Comparison of ENCODE assay signal across 9 cellular contexts in genomic region chr1:204565617-204566582, GRCh38. TPM values are rescaled to one million over a fixed set of nuclear protein-coding genes. Genes with fewer than 3 reads are reported as not detected.
DNase-seq lines count a peak whose midpoint lies in the region; ATAC-seq and TF ChIP-seq lines count a peak whose summit lies in the region.
"Had no signal": no experiment of that assay in that cellular context is flagged by ENCODE, and none has a peak within 500 bp of the region (broad histone marks: within the 10 kb centered on the region; RNA-seq: fewer than 3 reads in every experiment).

No MANE protein-coding gene starts in this region.

- H3K36me3 Mint-ChIP-seq in activated naive CD4-positive, alpha-beta T cell treated with anti-CD3 and anti-CD28 coated beads, Interleukin-2, amount 50 U/mL, for 24 hours = peaks cover 14% of the 10 kb centered on the region
- H3K36me3 Mint-ChIP-seq in glutamatergic neuron (ENCODE audit: unreplicated experiment) = no peaks in the 10 kb centered on the region

- H3K27ac Mint-ChIP-seq in activated naive CD4-positive, alpha-beta T cell treated with anti-CD3 and anti-CD28 coated beads, Interleukin-2, amount 50 U/mL, for 24 hours = peak overlapping the region; percentile 47
- no peak overlapping the region for H3K27ac Mint-ChIP-seq in glutamatergic neuron (ENCODE audit: unreplicated experiment)

- peak; percentile 68 for TF ChIP-seq CTCF in AG09309 (IDR thresholded peaks at IDR 0.05; ENCODE audit: control insufficient read depth, insufficient read depth, low read depth, low read length, missing control alignments)
- peak; percentile 53 for TF ChIP-seq CTCF in NB4 (IDR thresholded peaks at IDR 0.05; ENCODE audit: low read depth, low read length)
- TF ChIP-seq CTCF in glutamatergic neuron (IDR thresholded peaks at IDR 0.05; ENCODE audit: partially characterized antibody, unreplicated experiment) = peak; percentile 83

- peaks cover 49% of the 10 kb centered on the region for H3K4me1 Mint-ChIP-seq in activated naive CD4-positive, alpha-beta T cell treated with anti-CD3 and anti-CD28 coated beads, Interleukin-2, amount 50 U/mL, for 24 hours
- H3K4me1 Mint-ChIP-seq in glutamatergic neuron (ENCODE audit: low read depth, unreplicated experiment) = peaks cover 28% of the 10 kb centered on the region

- H3K27ac ChIP-seq in SJSA1 = peak overlapping the region; percentile 26
- H3K27ac ChIP-seq: tibial artery had no signal

- ATAC-seq in GM18909 (IDR thresholded peaks at IDR 0.05; ENCODE audit: poor library complexity, unreplicated experiment) = peak; percentile 65
- ATAC-seq in HG02970 (IDR thresholded peaks at IDR 0.05; ENCODE audit: low FRiP score, unreplicated experiment) = no peak

- no peaks in the 10 kb centered on the region for H3K27me3 ChIP-seq in SJSA1 (replicated peaks)
- H3K27me3 ChIP-seq: tibial artery had no signal

- no peaks in the 10 kb centered on the region for H3K27me3 Mint-ChIP-seq in activated naive CD4-positive, alpha-beta T cell treated with anti-CD3 and anti-CD28 coated beads, Interleukin-2, amount 50 U/mL, for 24 hours
- H3K27me3 Mint-ChIP-seq in glutamatergic neuron (ENCODE audit: unreplicated experiment) = no peaks in the 10 kb centered on the region

- TF ChIP-seq POLR2A in NB4 (IDR thresholded peaks at IDR 0.05; ENCODE audit: extremely low read depth, insufficient read length) = no peak

- no peaks in the 10 kb centered on the region for H3K9me3 ChIP-seq in SJSA1 (replicated peaks)
- H3K9me3 ChIP-seq: tibial artery had no signal

- H3K4me3 ChIP-seq in AG09309 (ENCODE audit: control insufficient read depth, low read depth, low read length) (no peak overlapping the region), NB4 (ENCODE audit: low read depth, low read length) (no peak overlapping the region), SJSA1 (no peak overlapping the region)
- H3K4me3 ChIP-seq: tibial artery had no signal

- peaks cover 8% of the 10 kb centered on the region for H3K4me1 ChIP-seq in SJSA1 (replicated peaks)

- no peaks in the 10 kb centered on the region for H3K9me3 Mint-ChIP-seq in activated naive CD4-positive, alpha-beta T cell treated with anti-CD3 and anti-CD28 coated beads, Interleukin-2, amount 50 U/mL, for 24 hours
- peaks cover 3% of the 10 kb centered on the region for H3K9me3 Mint-ChIP-seq in glutamatergic neuron (ENCODE audit: unreplicated experiment)

- DNase-seq in AG09309 (ENCODE audit: low read depth) (peak; percentile 54), NB4 (ENCODE audit: low read depth) (peak; percentile 75), SJSA1 (ENCODE audit: low read depth in 1 of 2, low spot score in 2 of 2) (peak; percentile 65 to 78), glutamatergic neuron (peak; percentile 46), pulmonary artery endothelial cell (ENCODE audit: low read depth, low spot score) (peak; percentile 32)

- no peak overlapping the region for H3K4me3 Mint-ChIP-seq in activated naive CD4-positive, alpha-beta T cell treated with anti-CD3 and anti-CD28 coated beads, Interleukin-2, amount 50 U/mL, for 24 hours
- no peak overlapping the region for H3K4me3 Mint-ChIP-seq in glutamatergic neuron (ENCODE audit: unreplicated experiment)

- 0 out of 2 replicates have a peak, but pooled peaks cover 5% of the 10 kb centered on the region for H3K36me3 ChIP-seq in SJSA1

RNA-seq across cellular contexts. Expression of gene MDM4, which starts 49.7 kb away (rescaled TPM):
- 13.2 and 21.4 TPM in 2 replicates for total RNA-seq in SJSA1 (2014; rRNA removed; shearing (Covaris generic))
- total RNA-seq in glutamatergic neuron (ENCODE audit: unreplicated experiment) (93.9 TPM), pulmonary artery endothelial cell (17.3 and 23.0 TPM in 2 replicates)
